In the genomic region with DNA sequence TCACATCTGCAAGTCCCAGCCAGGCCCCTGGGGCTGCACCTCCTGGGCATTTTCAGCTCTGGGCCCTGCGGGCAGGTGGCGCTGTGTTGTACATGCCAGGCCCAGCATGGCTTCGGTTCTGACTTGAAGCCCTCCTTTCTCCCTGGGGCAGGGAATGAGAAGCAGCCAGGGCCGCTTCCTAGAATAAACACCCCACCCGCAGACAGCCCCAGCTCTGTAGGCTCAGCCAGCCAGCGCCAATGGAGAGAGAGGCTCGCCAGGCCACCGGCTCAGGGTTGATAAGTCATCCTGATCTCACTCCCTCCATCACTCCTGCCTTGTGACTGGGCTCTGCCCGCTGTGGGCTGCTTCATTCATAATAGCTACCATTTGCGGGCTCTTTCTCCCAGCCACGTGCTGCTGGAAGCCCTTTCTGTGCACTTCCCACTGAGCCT, we compare ENCODE assay signal across 8 cellular contexts. TPM values are rescaled to one million over a fixed set of nuclear protein-coding genes. Genes with fewer than 3 reads are reported as not detected.
A peak's percentile ranks its signal among the peaks of the same experiment; 100 is the strongest.
DNase-seq lines count a peak whose midpoint lies in the region; ATAC-seq, FAIRE-seq and TF ChIP-seq lines count a peak whose summit lies in the region.

No MANE protein-coding gene starts in this region.

- H3K4me3 ChIP-seq in keratinocyte (ENCODE audit: control insufficient read depth in 2 of 3, extremely low read depth in 1 of 3, insufficient read depth in 2 of 3, low read depth in 1 of 3, low read length in 3 of 3), result no peak overlapping the region

- H3K4me1 ChIP-seq in keratinocyte (ENCODE audit: control insufficient read depth, extremely low read depth, insufficient read depth, low read length), result peaks cover 22% of the 10 kb centered on the region

- no peaks in the 10 kb centered on the region for H3K9me1 ChIP-seq in keratinocyte (ENCODE audit: control insufficient read depth, extremely low read depth, insufficient read depth, low read length)

- no peak overlapping the region for H3K9ac ChIP-seq in keratinocyte (ENCODE audit: control insufficient read depth, extremely low read depth, insufficient read depth, low read length)

- ATAC-seq in stimulated activated memory B cell treated with anti-CD40 and anti-IgM and Interleukin-4, amounts not matched to agents 10 μg/mL and 1 μg/mL and 100 μg/mL, for 72 hours, result peak; percentile 51
- no peak for ATAC-seq in HG03039 (IDR thresholded peaks at IDR 0.05; ENCODE audit: unreplicated experiment)

- H3K27ac ChIP-seq in keratinocyte (ENCODE audit: control insufficient read depth, insufficient read depth, low read length), result no peak overlapping the region

- no peak overlapping the region for H3K4me2 ChIP-seq in keratinocyte (ENCODE audit: control insufficient read depth, extremely low read depth, insufficient read depth, low read depth, low read length)

- DNase-seq in CD1c-positive myeloid dendritic cell (ENCODE audit: extremely low spot score) (peak; percentile 67), HTR-8/SVneo (ENCODE audit: insufficient read length, low spot score) (peak; percentile 40), keratinocyte (ENCODE audit: low read depth, low spot score) (no peak), cortex of kidney (lab: John Stamatoyannopoulos, UW) (no peak)
- peak; percentile 64 for DNase-seq in T-helper 2 cell treated with Interferon-gamma antibody and Interleukin-4, amounts not matched to agents 5 μg/mL and 100 μg/mL, for 36 hours (ENCODE audit: low spot score)

- dilution Hi-C loops in keratinocyte (cut with MboI; ENCODE audit: extremely low pct_ligation_motif_present, low sequenced_read_pairs), result no loop called here

- H3K9me3 ChIP-seq in keratinocyte (ENCODE audit: control insufficient read depth, low read depth, low read length), result no peaks in the 10 kb centered on the region

- FAIRE-seq in HTR-8/SVneo (lab: Jason Lieb, UNC), result no peak
- no peak for FAIRE-seq in keratinocyte (lab: Jason Lieb, UNC)

- no peaks in the 10 kb centered on the region for H3K9me3 Mint-ChIP-seq in T-helper 2 cell treated with Interferon-gamma antibody and Interleukin-4, amounts not matched to agents 5 μg/mL and 100 μg/mL, for 36 hours
- peaks cover 0 to 3% (median 0%) of the 10 kb centered on the region in 5 experiments for H3K9me3 Mint-ChIP-seq in brain
- H3K9me3 Mint-ChIP-seq in stimulated activated memory B cell treated with anti-CD40 and anti-IgM and Interleukin-4, amounts not matched to agents 10 μg/mL and 1 μg/mL and 100 μg/mL, for 72 hours, result peaks cover 3% of the 10 kb centered on the region

- no peak overlapping the region for H3K27ac Mint-ChIP-seq in T-helper 2 cell treated with Interferon-gamma antibody and Interleukin-4, amounts not matched to agents 5 μg/mL and 100 μg/mL, for 36 hours
- H3K27ac Mint-ChIP-seq in brain, result peak overlapping the region in 2 of 5 experiments; percentile 34 to 50
- H3K27ac Mint-ChIP-seq in stimulated activated memory B cell treated with anti-CD40 and anti-IgM and Interleukin-4, amounts not matched to agents 10 μg/mL and 1 μg/mL and 100 μg/mL, for 72 hours, result peak overlapping the region; percentile 32

- no peaks in the 10 kb centered on the region for H4K20me1 ChIP-seq in keratinocyte (ENCODE audit: control insufficient read depth, extremely low read depth, insufficient read depth, low read length)

- H3K79me2 ChIP-seq in keratinocyte (ENCODE audit: control insufficient read depth, insufficient read depth, low read length), result no peaks in the 10 kb centered on the region

- H2AFZ ChIP-seq in keratinocyte (ENCODE audit: control insufficient read depth, low read length), result peak overlapping the region; percentile 57

- no peak overlapping the region for H3K4me3 Mint-ChIP-seq in T-helper 2 cell treated with Interferon-gamma antibody and Interleukin-4, amounts not matched to agents 5 μg/mL and 100 μg/mL, for 36 hours
- peak overlapping the region in 1 of 5 experiments; percentile 18 for H3K4me3 Mint-ChIP-seq in brain
- H3K4me3 Mint-ChIP-seq in stimulated activated memory B cell treated with anti-CD40 and anti-IgM and Interleukin-4, amounts not matched to agents 10 μg/mL and 1 μg/mL and 100 μg/mL, for 72 hours, result no peak overlapping the region

- H3K36me3 ChIP-seq in keratinocyte (ENCODE audit: control insufficient read depth in 2 of 2, extremely low read depth in 1 of 2, insufficient read depth in 2 of 2, low read length in 2 of 2), result no peaks in the 10 kb centered on the region

- H3K4me1 Mint-ChIP-seq in T-helper 2 cell treated with Interferon-gamma antibody and Interleukin-4, amounts not matched to agents 5 μg/mL and 100 μg/mL, for 36 hours (ENCODE audit: low read depth), result peaks cover 30% of the 10 kb centered on the region
- H3K4me1 Mint-ChIP-seq in brain, result peaks cover 43% of the 10 kb centered on the region
- H3K4me1 Mint-ChIP-seq in stimulated activated memory B cell treated with anti-CD40 and anti-IgM and Interleukin-4, amounts not matched to agents 10 μg/mL and 1 μg/mL and 100 μg/mL, for 72 hours, result peaks cover 46% of the 10 kb centered on the region

- peaks cover 12% of the 10 kb centered on the region for H3K27me3 Mint-ChIP-seq in T-helper 2 cell treated with Interferon-gamma antibody and Interleukin-4, amounts not matched to agents 5 μg/mL and 100 μg/mL, for 36 hours (ENCODE audit: low read depth)
- H3K27me3 Mint-ChIP-seq in brain, result peaks cover under 1% of the 10 kb centered on the region
- H3K27me3 Mint-ChIP-seq in stimulated activated memory B cell treated with anti-CD40 and anti-IgM and Interleukin-4, amounts not matched to agents 10 μg/mL and 1 μg/mL and 100 μg/mL, for 72 hours, result peaks cover 14% of the 10 kb centered on the region

- H3K27me3 ChIP-seq in keratinocyte (ENCODE audit: control insufficient read depth, extremely low read depth, insufficient read depth, low read length), result peaks cover 4% of the 10 kb centered on the region

- peak; percentile 29 to 53 for TF ChIP-seq CTCF in brain (conservative IDR thresholded peaks at IDR 0.05)
- peak; percentile 59 to 81 (median 69) for TF ChIP-seq CTCF in keratinocyte (optimal IDR thresholded peaks at IDR 0.05 in 1 of 3, IDR thresholded peaks at IDR 0.05 in 1 of 3, conservative IDR thresholded peaks at IDR 0.05 in 1 of 3; ENCODE audit: extremely low read depth in 1 of 3, insufficient read depth in 2 of 3, low read length in 3 of 3)

- peaks cover 13% of the 10 kb centered on the region for H3K36me3 Mint-ChIP-seq in T-helper 2 cell treated with Interferon-gamma antibody and Interleukin-4, amounts not matched to agents 5 μg/mL and 100 μg/mL, for 36 hours (ENCODE audit: low read depth)
- H3K36me3 Mint-ChIP-seq in brain, result no peaks in the 10 kb centered on the region
- peaks cover 4% of the 10 kb centered on the region for H3K36me3 Mint-ChIP-seq in stimulated activated memory B cell treated with anti-CD40 and anti-IgM and Interleukin-4, amounts not matched to agents 10 μg/mL and 1 μg/mL and 100 μg/mL, for 72 hours

RNA-seq across cellular contexts. Expression of a gene that starts 6.0 kb away (rescaled TPM):
- 17.2 TPM for polyA plus RNA-seq in brain (ENCODE audit: insufficient read depth, low read depth, low replicate concordance)
- 0.63 to 2.3 TPM (median 1.0 TPM) in 3 replicates for polyA plus RNA-seq in keratinocyte
- 1.1 TPM for polyA plus RNA-seq in keratinocyte (2011; ENCODE audit: low read depth)
- polyA plus RNA-seq in keratinocyte (2011; cell fraction: cytosol; rRNA removed), result 1.6 and 3.7 TPM in 2 replicates
- 4.6 and 5.9 TPM in 2 replicates for polyA plus RNA-seq in keratinocyte (2011; cell fraction: nucleus; rRNA removed)
- polyA plus RNA-seq in keratinocyte (2012; ENCODE audit: low replicate concordance), result 2.9 and 5.1 TPM in 2 replicates
- polyA minus RNA-seq in keratinocyte, result 1.7 to 9.7 TPM (median 1.9 TPM) in 3 replicates
- polyA minus RNA-seq in keratinocyte (2011; cell fraction: cytosol; rRNA and poly(A)+ RNA removed), result 6.5 TPM
- 2.2 TPM in 2 replicates for polyA minus RNA-seq in keratinocyte (2011; cell fraction: nucleus; rRNA and poly(A)+ RNA removed)

RNA-seq across cellular contexts. Expression of a gene that starts 37.0 kb away (rescaled TPM):
- polyA plus RNA-seq in brain (ENCODE audit: insufficient read depth, low read depth, low replicate concordance) (12.2 TPM), keratinocyte (4.9 to 9.2 TPM (median 6.7 TPM) in 3 replicates)
- polyA plus RNA-seq in keratinocyte (2011; ENCODE audit: low read depth), result 6.1 TPM
- polyA plus RNA-seq in keratinocyte (2011; cell fraction: cytosol; rRNA removed), result 2.0 and 3.6 TPM in 2 replicates
- 3.5 and 4.4 TPM in 2 replicates for polyA plus RNA-seq in keratinocyte (2011; cell fraction: nucleus; rRNA removed)
- polyA plus RNA-seq in keratinocyte (2012; ENCODE audit: low replicate concordance), result 5.0 and 10.4 TPM in 2 replicates
- polyA minus RNA-seq in keratinocyte, result 7.8 to 17.9 TPM (median 17.2 TPM) in 3 replicates
- polyA minus RNA-seq in keratinocyte (2011; cell fraction: cytosol; rRNA and poly(A)+ RNA removed), result 14.8 TPM
- 2.0 and 2.8 TPM in 2 replicates for polyA minus RNA-seq in keratinocyte (2011; cell fraction: nucleus; rRNA and poly(A)+ RNA removed)

RNA-seq across cellular contexts. Expression of a gene that starts 41.3 kb away (rescaled TPM):
- polyA plus RNA-seq in brain (ENCODE audit: insufficient read depth, low read depth, low replicate concordance) (64.4 TPM), keratinocyte (25.0 to 41.2 TPM (median 32.7 TPM) in 3 replicates)
- 22.4 TPM for polyA plus RNA-seq in keratinocyte (2011; ENCODE audit: low read depth)
- 15.6 and 27.6 TPM in 2 replicates for polyA plus RNA-seq in keratinocyte (2011; cell fraction: cytosol; rRNA removed)
- polyA plus RNA-seq in keratinocyte (2011; cell fraction: nucleus; rRNA removed), result 29.2 and 38.2 TPM in 2 replicates
- polyA plus RNA-seq in keratinocyte (2012; ENCODE audit: low replicate concordance), result 33.9 and 36.4 TPM in 2 replicates
- 7.3 to 8.6 TPM (median 8.0 TPM) in 3 replicates for polyA minus RNA-seq in keratinocyte
- polyA minus RNA-seq in keratinocyte (2011; cell fraction: cytosol; rRNA and poly(A)+ RNA removed), result 15.9 TPM
- polyA minus RNA-seq in keratinocyte (2011; cell fraction: nucleus; rRNA and poly(A)+ RNA removed), result 9.5 and 11.3 TPM in 2 replicates

Comparison
In these comparisons a context has a peak if more than half of its experiments do, and no peak if none do; other contexts are left out.
1. DNase-seq: peak in CD1c-positive myeloid dendritic cell (single experiment), HTR-8/SVneo (single experiment) and T-helper 2 cell treated with Interferon-gamma antibody and Interleukin-4, amounts not matched to agents 5 μg/mL and 100 μg/mL, for 36 hours (single experiment); none in keratinocyte (single experiment) and cortex of kidney (single experiment).